ENCODE assay signal across 8 cellular contexts in genomic region chr1:3483801-3484444, GRCh38. TPM values are rescaled to one million over a fixed set of nuclear protein-coding genes. Genes with fewer than 3 reads are reported as not detected.
DNase-seq lines count a peak whose midpoint lies in the region; ATAC-seq and TF ChIP-seq lines count a peak whose summit lies in the region.
"Had no signal": no experiment of that assay in that cellular context is flagged by ENCODE, and none has a peak within 500 bp of the region (broad histone marks: within the 10 kb centered on the region; RNA-seq: fewer than 3 reads in every experiment).

No MANE protein-coding gene starts in this region.

- H3K9me3 Mint-ChIP-seq in activated naive CD4-positive, alpha-beta T cell treated with anti-CD3 and anti-CD28 coated beads for 36 hours, result peaks cover 16% of the 10 kb centered on the region

- H3K27me3 Mint-ChIP-seq in activated naive CD4-positive, alpha-beta T cell treated with anti-CD3 and anti-CD28 coated beads for 36 hours (ENCODE audit: low read depth), result no peaks in the 10 kb centered on the region

- H3K4me1 ChIP-seq in spleen, result peaks cover 0 to 7% (median 0%) of the 10 kb centered on the region in 6 donors

- WGBS in spleen, 5 donors, result 36 to 57% (median 44%) methylated on average over 30 to 31 of the region's 31 CpGs

- no peak for TF ChIP-seq POLR2A in spleen (IDR thresholded peaks at IDR 0.05)

- peaks cover 2% of the 10 kb centered on the region for H3K4me1 Mint-ChIP-seq in activated naive CD4-positive, alpha-beta T cell treated with anti-CD3 and anti-CD28 coated beads for 36 hours (ENCODE audit: low read depth)

- peaks cover 0 to under 1% (median 0%) of the 10 kb centered on the region in 6 donors for H3K36me3 ChIP-seq in spleen

- CTCF ChIA-PET in activated naive CD4-positive, alpha-beta T cell treated with anti-CD3 and anti-CD28 coated beads for 36 hours (lab: Charles Lee), result interaction anchor here (0.6 to 4.0 kb wide), 3 partner anchors 8 to 125 kb away, joined by 3 to 27 read pairs (median 3); no protein-coding TSS in a partner anchor

- H3K27ac ChIP-seq in spleen, result no peak overlapping the region

- H3K27me3 ChIP-seq in spleen (replicated peaks in 1 of 7), result peaks cover 0 to 55% (median 6%) of the 10 kb centered on the region in 7 donors

- intact Hi-C loops in activated naive CD4-positive, alpha-beta T cell treated with anti-CD3 and anti-CD28 coated beads for 36 hours (cut with micrococcal nuclease), result loop anchor here (1.0 kb wide), 1 partner anchor 31 kb away; no protein-coding TSS in a partner anchor
- intact Hi-C loops in left cardiac atrium (cut with DNase I) (loop anchor here in 1 of 2 donors (1.0 kb wide), 1 partner anchor 31 kb away; no protein-coding TSS in a partner anchor), spleen (cut with DNase I; ENCODE audit: low total_unique reads) (no loop called here)

- H3K36me3 Mint-ChIP-seq in activated naive CD4-positive, alpha-beta T cell treated with anti-CD3 and anti-CD28 coated beads for 36 hours (ENCODE audit: low read depth), result no peaks in the 10 kb centered on the region

- no peak overlapping the region for H3K27ac Mint-ChIP-seq in activated naive CD4-positive, alpha-beta T cell treated with anti-CD3 and anti-CD28 coated beads for 36 hours

- no peak overlapping the region for H3K4me3 Mint-ChIP-seq in activated naive CD4-positive, alpha-beta T cell treated with anti-CD3 and anti-CD28 coated beads for 36 hours

- TF ChIP-seq CTCF in GM12875 (IDR thresholded peaks at IDR 0.05; ENCODE audit: borderline replicate concordance, insufficient read depth, low read depth, low read length), result peak; percentile 91
- peak; percentile 49 to 89 (median 81) for TF ChIP-seq CTCF in spleen (IDR thresholded peaks at IDR 0.05 in 8 of 11, conservative IDR thresholded peaks at IDR 0.05 in 3 of 11)

- ATAC-seq in left cardiac atrium (peak in 1 of 2 donors; percentile 35), GM19395 (IDR thresholded peaks at IDR 0.05; ENCODE audit: unreplicated experiment) (no peak), HG03108 (IDR thresholded peaks at IDR 0.05; ENCODE audit: unreplicated experiment) (no peak)

- H3K4me3 ChIP-seq in GM12875 (ENCODE audit: low read depth, low read length), result no peak overlapping the region
- no peak overlapping the region for H3K4me3 ChIP-seq in spleen

- DNase-seq in OCI-M1 (lab: John Stamatoyannopoulos, UW) (peak; percentile 47), left cardiac atrium (peak; percentile 53), spleen (no peak)
- peak; percentile 50 for DNase-seq in activated naive CD4-positive, alpha-beta T cell treated with anti-CD3 and anti-CD28 coated beads for 36 hours

- H3K9me3 ChIP-seq in spleen, result peaks cover 0 to 16% (median 11%) of the 10 kb centered on the region in 8 donors

RNA-seq across cellular contexts. Expression of gene ARHGEF16, which starts 29.5 kb away (rescaled TPM):
- under 1 TPM; 0.17 TPM for total RNA-seq in activated naive CD4-positive, alpha-beta T cell treated with anti-CD3 and anti-CD28 coated beads for 36 hours
- total RNA-seq in left cardiac atrium, result 1 to 10 TPM in 1 of 2 donors, under 1 TPM in 1; 0.68 to 2.3 TPM
- total RNA-seq in spleen, result 1 to 10 TPM in 4 of 7 donors, under 1 TPM in 3; 0.23 to 1.6 (median 1.1) TPM
- polyA plus RNA-seq in spleen, result 1 to 10 TPM in 1 of 3 donors, under 1 TPM in 2; 0.29 to 1.5 (median 0.43) TPM
- total RNA-seq: T-helper 1 cell treated with Interleukin-12 subunit alpha and Interleukin-12 subunit beta and Interleukin-4 antibody, amounts not matched to agents 30 ng/mL and 1 ng/mL, for 36 hours had no signal
